In genomic region chr11:124745835-124746620, GRCh38 we compare ENCODE assay signal across 8 cellular contexts. TPM values are rescaled to one million over a fixed set of nuclear protein-coding genes. Genes with fewer than 3 reads are reported as not detected.
DNase-seq lines count a peak whose midpoint lies in the region; ATAC-seq, FAIRE-seq and TF ChIP-seq lines count a peak whose summit lies in the region.

No MANE protein-coding gene starts in this region.

- H3K36me3 ChIP-seq in PC-3 (ENCODE audit: low read depth, low read length) (no peaks in the 10 kb centered on the region), mucosa of rectum (ENCODE audit: control insufficient read depth in 2 of 2, insufficient read depth in 2 of 2, low read length in 2 of 2) (no peaks in the 10 kb centered on the region)

- no peak for FAIRE-seq in urothelium cell line (lab: Jason Lieb, UNC)

- ATAC-seq in GM18502 (IDR thresholded peaks at IDR 0.05; ENCODE audit: poor library complexity, unreplicated experiment) = peak; percentile 23
- peak; percentile 16 for ATAC-seq in HG02678 (IDR thresholded peaks at IDR 0.05; ENCODE audit: unreplicated experiment)
- no peak for ATAC-seq in PC-3

- no peaks in the 10 kb centered on the region for H3K9me2 ChIP-seq in PC-3 (replicated peaks; ENCODE audit: low read length)

- no peaks in the 10 kb centered on the region for H3K27me3 ChIP-seq in PC-3 (ENCODE audit: low read length)
- peaks cover 0 to 10% of the 10 kb centered on the region in 2 donors for H3K27me3 ChIP-seq in mucosa of rectum (ENCODE audit: control insufficient read depth in 2 of 2, insufficient read depth in 2 of 2, low read length in 2 of 2)

- POLR2A ChIA-PET in PC-3 (lab: Charles Lee; ENCODE audit: unreplicated experiment) = interaction anchor here (1.1 kb wide), 1 partner anchor 73 kb away, joined by 3 read pairs; the partner anchor contains the start of genes SIAE and SPA17

- H3K9me3 ChIP-seq in PC-3 (ENCODE audit: low read length) (no peaks in the 10 kb centered on the region), mucosa of rectum (ENCODE audit: control insufficient read depth in 2 of 2, low read length in 2 of 2) (no peaks in the 10 kb centered on the region)

- no peaks in the 10 kb centered on the region for H3F3A ChIP-seq in PC-3 (ENCODE audit: low read length, unreplicated experiment)

- H3K79me2 ChIP-seq in PC-3 (ENCODE audit: low read length) = no peaks in the 10 kb centered on the region

- H4K20me1 ChIP-seq in PC-3 (ENCODE audit: low read length) = no peaks in the 10 kb centered on the region

- H3K4me2 ChIP-seq in PC-3 (ENCODE audit: low read length) = peak overlapping the region; percentile 84

- intact Hi-C loops in PC-3 (cut with micrococcal nuclease) = loop anchor here (2.0 to 10.0 kb wide), 2 partner anchors 17 to 49 kb away; partner anchors contain the start of gene ESAM

- peak overlapping the region; percentile 88 for H2AFZ ChIP-seq in PC-3 (ENCODE audit: low read length)

- H3K4me3 ChIP-seq in PC-3 (ENCODE audit: low read length) = peak overlapping the region; percentile 67
- peak overlapping the region; percentile 73 for H3K4me3 ChIP-seq in choroid plexus epithelial cell (ENCODE audit: low read depth, low read length)
- H3K4me3 ChIP-seq in mucosa of rectum (ENCODE audit: low read length in 2 of 2) = peak overlapping the region; percentile 76 to 91

- TF ChIP-seq CTCF in PC-3 (conservative IDR thresholded peaks at IDR 0.05; ENCODE audit: low read depth, low read length) (0 out of 2 replicates have a peak, but pooled peaks have one; percentile 14), choroid plexus epithelial cell (conservative IDR thresholded peaks at IDR 0.05; ENCODE audit: low read depth, low read length) (peak; percentile 56)

- H3K9ac ChIP-seq in PC-3 (ENCODE audit: low read length) (no peak overlapping the region), mucosa of rectum (ENCODE audit: low read depth in 1 of 2, low read length in 2 of 2) (peak overlapping the region; percentile 64 to 83)

- CTCF ChIA-PET in PC-3 (lab: Charles Lee) = interaction anchor here (0.7 to 1.3 kb wide), 6 partner anchors 12 to 91 kb away, joined by 3 to 10 read pairs (median 4); no protein-coding TSS in a partner anchor

- BruUV-seq in PC-3 (replicated peaks; lab: Mats Ljungman, UMichigan) = no TSS peak

- H3K27ac ChIP-seq in PC-3 (ENCODE audit: low read length) = no peak overlapping the region
- H3K27ac ChIP-seq in mucosa of rectum (ENCODE audit: low read depth in 2 of 2, low read length in 2 of 2) = peak overlapping the region; percentile 87 to 93

- DNase-seq in PC-3 (no peak), choroid plexus epithelial cell (ENCODE audit: low read depth) (no peak), urothelium cell line (ENCODE audit: low spot score) (peak; percentile 33), NOMO-1 treated with dmso at 0.1 percent for 144 hours (lab: John Stamatoyannopoulos, UW; ENCODE audit: unreplicated experiment) (no peak), SKM-1 (lab: John Stamatoyannopoulos, UW; ENCODE audit: unreplicated experiment) (no peak)

- H3K4me1 ChIP-seq in PC-3 (ENCODE audit: insufficient read depth, low read length) = peaks cover 41% of the 10 kb centered on the region
- H3K4me1 ChIP-seq in mucosa of rectum (ENCODE audit: control insufficient read depth in 2 of 2, insufficient read depth in 2 of 2, low read length in 2 of 2) = peaks cover 26 to 31% of the 10 kb centered on the region in 2 donors

RNA-seq across cellular contexts. Expression of gene VSIG2, which starts 6.0 kb away (rescaled TPM):
- total RNA-seq in PC-3 (2014; rRNA removed) = not detected in 2 replicates

RNA-seq across cellular contexts. Expression of gene NRGN, which starts 6.3 kb away (rescaled TPM):
- total RNA-seq in PC-3 (2014; rRNA removed) = 15.5 and 20.3 TPM in 2 replicates

RNA-seq across cellular contexts. Expression of gene ESAM, which starts 16.1 kb away (rescaled TPM):
- total RNA-seq in PC-3 (2014; rRNA removed) = 10.4 and 10.8 TPM in 2 replicates

RNA-seq across cellular contexts. Expression of gene MSANTD2, which starts 54.2 kb away (rescaled TPM):
- 29.5 and 32.6 TPM in 2 replicates for total RNA-seq in PC-3 (2014; rRNA removed)
